2 cellular contexts compared by ENCODE assay signal in the genomic region with DNA sequence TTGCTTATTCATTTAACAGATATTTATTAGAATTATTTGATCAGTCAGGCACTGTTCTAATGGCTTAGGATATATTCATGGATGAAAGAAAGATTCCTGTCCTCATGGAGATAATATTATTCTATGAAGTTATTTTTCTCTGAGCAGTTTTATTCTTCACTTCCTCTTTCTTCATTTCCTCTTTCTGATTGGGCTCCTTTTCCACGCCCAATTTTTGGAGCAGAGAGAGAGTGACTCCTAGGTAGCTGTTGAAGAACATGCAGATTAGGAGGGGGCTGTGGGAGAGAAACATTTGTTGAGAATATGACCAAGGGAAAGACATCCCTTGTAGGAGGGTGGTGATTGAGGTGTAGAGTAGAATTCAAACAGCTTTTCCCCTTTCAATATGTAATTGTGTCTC.
TF ChIP-seq lines count a peak whose summit lies in the region.

No MANE protein-coding gene starts in this region.

TF ChIP-seq in GM12891, 5 proteins besides CTCF, POLR2A, EP300 and RAD21:
- TF ChIP-seq PAX5 (IDR thresholded peaks at IDR 0.05; ENCODE audit: insufficient read depth, low read length, severe bottlenecking), result no peak
- peak; percentile 92 for TF ChIP-seq SPI1 (IDR thresholded peaks at IDR 0.05; ENCODE audit: low read depth, low read length)
- TF ChIP-seq POU2F2 (IDR thresholded peaks at IDR 0.05; ENCODE audit: low read depth, low read length), result no peak
- no peak for TF ChIP-seq TAF1 (IDR thresholded peaks at IDR 0.05; ENCODE audit: low read depth, low read length)
- no peak for TF ChIP-seq POLR2AphosphoS5 (IDR thresholded peaks at IDR 0.05; ENCODE audit: low read depth, low read length)

TF ChIP-seq in K562, 482 proteins besides CTCF, POLR2A, EP300 and RAD21:
- no peak for TF ChIP-seq HMG20B (CRISPR knock-in tag; IDR thresholded peaks at IDR 0.05)
- TF ChIP-seq, protein P1, sequence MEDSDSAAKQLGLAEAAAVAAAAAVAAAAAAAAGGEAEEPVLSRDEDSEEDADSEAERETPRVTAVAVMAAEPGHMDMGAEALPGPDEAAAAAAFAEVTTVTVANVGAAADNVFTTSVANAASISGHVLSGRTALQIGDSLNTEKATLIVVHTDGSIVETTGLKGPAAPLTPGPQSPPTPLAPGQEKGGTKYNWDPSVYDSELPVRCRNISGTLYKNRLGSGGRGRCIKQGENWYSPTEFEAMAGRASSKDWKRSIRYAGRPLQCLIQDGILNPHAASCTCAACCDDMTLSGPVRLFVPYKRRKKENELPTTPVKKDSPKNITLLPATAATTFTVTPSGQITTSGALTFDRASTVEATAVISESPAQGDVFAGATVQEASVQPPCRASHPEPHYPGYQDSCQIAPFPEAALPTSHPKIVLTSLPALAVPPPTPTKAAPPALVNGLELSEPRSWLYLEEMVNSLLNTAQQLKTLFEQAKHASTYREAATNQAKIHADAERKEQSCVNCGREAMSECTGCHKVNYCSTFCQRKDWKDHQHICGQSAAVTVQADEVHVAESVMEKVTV (CRISPR knock-in tag; IDR thresholded peaks at IDR 0.05), result no peak
- TF ChIP-seq, protein P2, sequence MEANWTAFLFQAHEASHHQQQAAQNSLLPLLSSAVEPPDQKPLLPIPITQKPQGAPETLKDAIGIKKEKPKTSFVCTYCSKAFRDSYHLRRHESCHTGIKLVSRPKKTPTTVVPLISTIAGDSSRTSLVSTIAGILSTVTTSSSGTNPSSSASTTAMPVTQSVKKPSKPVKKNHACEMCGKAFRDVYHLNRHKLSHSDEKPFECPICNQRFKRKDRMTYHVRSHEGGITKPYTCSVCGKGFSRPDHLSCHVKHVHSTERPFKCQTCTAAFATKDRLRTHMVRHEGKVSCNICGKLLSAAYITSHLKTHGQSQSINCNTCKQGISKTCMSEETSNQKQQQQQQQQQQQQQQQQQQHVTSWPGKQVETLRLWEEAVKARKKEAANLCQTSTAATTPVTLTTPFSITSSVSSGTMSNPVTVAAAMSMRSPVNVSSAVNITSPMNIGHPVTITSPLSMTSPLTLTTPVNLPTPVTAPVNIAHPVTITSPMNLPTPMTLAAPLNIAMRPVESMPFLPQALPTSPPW (CRISPR knock-in tag; IDR thresholded peaks at IDR 0.05), result peak; percentile 28; the same call in 1 of the 2 replicates
- TF ChIP-seq PCBP2 (IDR thresholded peaks at IDR 0.05; ENCODE audit: low read depth, low read length, poor library complexity, severe bottlenecking), result no peak
- no peak for TF ChIP-seq ZNF146 (CRISPR knock-in tag; IDR thresholded peaks at IDR 0.05; ENCODE audit: unreplicated experiment)
- TF ChIP-seq, protein P3, sequence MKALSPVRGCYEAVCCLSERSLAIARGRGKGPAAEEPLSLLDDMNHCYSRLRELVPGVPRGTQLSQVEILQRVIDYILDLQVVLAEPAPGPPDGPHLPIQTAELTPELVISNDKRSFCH (CRISPR knock-in tag; IDR thresholded peaks at IDR 0.05), result no peak
- TF ChIP-seq, protein P3 (tag; IDR thresholded peaks at IDR 0.05), result no peak
- TF ChIP-seq TEAD2 (tag; IDR thresholded peaks at IDR 0.05), result no peak
- TF ChIP-seq KLF10 (CRISPR knock-in tag; IDR thresholded peaks at IDR 0.05), result no peak
- TF ChIP-seq SPI1 (IDR thresholded peaks at IDR 0.05; ENCODE audit: borderline replicate concordance, low read depth, low read length), result peak; percentile 98
- TF ChIP-seq, protein P4, sequence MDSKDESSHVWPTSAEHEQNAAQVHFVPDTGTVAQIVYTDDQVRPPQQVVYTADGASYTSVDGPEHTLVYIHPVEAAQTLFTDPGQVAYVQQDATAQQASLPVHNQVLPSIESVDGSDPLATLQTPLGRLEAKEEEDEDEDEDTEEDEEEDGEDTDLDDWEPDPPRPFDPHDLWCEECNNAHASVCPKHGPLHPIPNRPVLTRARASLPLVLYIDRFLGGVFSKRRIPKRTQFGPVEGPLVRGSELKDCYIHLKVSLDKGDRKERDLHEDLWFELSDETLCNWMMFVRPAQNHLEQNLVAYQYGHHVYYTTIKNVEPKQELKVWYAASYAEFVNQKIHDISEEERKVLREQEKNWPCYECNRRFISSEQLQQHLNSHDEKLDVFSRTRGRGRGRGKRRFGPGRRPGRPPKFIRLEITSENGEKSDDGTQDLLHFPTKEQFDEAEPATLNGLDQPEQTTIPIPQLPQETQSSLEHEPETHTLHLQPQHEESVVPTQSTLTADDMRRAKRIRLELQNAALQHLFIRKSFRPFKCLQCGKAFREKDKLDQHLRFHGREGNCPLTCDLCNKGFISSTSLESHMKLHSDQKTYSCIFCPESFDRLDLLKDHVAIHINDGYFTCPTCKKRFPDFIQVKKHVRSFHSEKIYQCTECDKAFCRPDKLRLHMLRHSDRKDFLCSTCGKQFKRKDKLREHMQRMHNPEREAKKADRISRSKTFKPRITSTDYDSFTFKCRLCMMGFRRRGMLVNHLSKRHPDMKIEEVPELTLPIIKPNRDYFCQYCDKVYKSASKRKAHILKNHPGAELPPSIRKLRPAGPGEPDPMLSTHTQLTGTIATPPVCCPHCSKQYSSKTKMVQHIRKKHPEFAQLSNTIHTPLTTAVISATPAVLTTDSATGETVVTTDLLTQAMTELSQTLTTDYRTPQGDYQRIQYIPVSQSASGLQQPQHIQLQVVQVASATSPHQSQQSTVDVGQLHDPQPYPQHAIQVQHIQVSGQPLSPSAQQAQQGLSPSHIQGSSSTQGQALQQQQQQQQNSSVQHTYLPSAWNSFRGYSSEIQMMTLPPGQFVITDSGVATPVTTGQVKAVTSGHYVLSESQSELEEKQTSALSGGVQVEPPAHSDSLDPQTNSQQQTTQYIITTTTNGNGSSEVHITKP (IDR thresholded peaks at IDR 0.05; ENCODE audit: partially characterized antibody), result peak; percentile 61
TF ChIP-seq in K562: peak in this region for 3.
